ENCODE assay signal across 16 cellular contexts in the genomic region with DNA sequence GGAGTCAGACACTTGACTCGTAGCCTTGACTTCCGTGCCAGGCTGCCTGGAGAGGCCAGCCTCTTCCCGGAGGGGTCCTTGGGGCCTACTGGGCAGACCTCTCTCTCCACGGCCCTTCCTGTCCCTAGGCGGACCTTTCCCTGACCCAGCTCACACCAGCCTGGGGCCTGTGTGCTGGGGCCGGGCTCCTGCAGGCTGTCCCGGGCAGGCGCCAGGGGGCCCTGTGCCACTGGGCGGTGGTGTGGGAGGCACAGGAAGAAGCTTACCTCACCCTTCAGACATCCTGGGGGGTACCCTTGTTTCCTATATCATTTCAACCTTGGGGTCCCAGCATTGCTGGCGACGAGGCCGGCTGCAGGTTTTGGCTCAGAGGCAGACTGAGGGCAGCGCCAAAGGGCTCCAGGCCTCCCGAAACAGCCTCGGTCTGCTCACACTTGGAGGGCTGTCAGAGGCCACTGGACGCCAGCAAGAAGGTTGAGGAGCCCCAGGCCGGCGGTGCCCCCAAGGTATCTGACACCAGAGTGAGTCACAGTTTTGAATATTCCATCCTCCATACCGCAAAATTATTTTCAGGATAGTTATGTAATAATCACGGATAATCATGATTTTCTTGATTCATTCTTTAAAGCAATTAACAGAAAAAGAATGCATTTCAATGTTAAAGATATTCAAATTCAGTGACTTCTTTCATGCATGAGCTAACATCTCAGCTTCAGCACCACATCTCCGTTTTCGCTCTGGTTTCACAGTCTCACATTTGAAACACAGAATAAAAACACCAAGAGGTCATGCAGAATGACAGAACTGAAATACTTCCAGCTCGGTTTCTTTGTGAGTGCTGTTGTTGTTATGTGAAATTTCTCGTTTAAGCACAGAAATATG. TPM values are rescaled to one million over a fixed set of nuclear protein-coding genes. Genes with fewer than 3 reads are reported as not detected.
"Had no signal": no experiment of that assay in that cellular context is flagged by ENCODE, and none has a peak within 500 bp of the region (broad histone marks: within the 10 kb centered on the region; RNA-seq: fewer than 3 reads in every experiment).

No MANE protein-coding gene starts in this region.

RNA-seq across cellular contexts. Expression of a gene that starts 6.7 kb away (rescaled TPM):
- total RNA-seq: activated CD4-positive, alpha-beta T cell treated with anti-CD3 and anti-CD28 coated beads for 36 hours; activated CD4-positive, alpha-beta T cell treated with anti-CD3 and anti-CD28 coated beads, Interleukin-2, amount 10 ng/mL, durations not matched to agents 7 days and 5 days; activated CD8-positive, alpha-beta T cell treated with anti-CD3 and anti-CD28 coated beads, Interleukin-2, amount 10 ng/mL, durations not matched to agents 7 days and 5 days; activated naive CD8-positive, alpha-beta T cell treated with anti-CD3 and anti-CD28 coated beads, Interleukin-2, amount 10 ng/mL, durations not matched to agents 7 days and 5 days; activated T-helper 2 cell treated with anti-CD3 and anti-CD28 coated beads, Interferon-gamma antibody, Interleukin-2, Interleukin-4, amounts not matched to agents 10 μg/mL and 5 μg/mL and 100 μg/mL, durations not matched to agents 14 hours and 24 hours and 36 hours; ascending aorta; cardiac muscle cell; chondrocyte; colonic mucosa; RPMI7951; SJSA1; T-cell; T-helper 17 cell; WTC11 had no signal
- polyA plus RNA-seq: adipose tissue, cardiac muscle cell, SK-N-SH had no signal
